ENCODE assay signal across 8 cellular contexts in the genomic region with DNA sequence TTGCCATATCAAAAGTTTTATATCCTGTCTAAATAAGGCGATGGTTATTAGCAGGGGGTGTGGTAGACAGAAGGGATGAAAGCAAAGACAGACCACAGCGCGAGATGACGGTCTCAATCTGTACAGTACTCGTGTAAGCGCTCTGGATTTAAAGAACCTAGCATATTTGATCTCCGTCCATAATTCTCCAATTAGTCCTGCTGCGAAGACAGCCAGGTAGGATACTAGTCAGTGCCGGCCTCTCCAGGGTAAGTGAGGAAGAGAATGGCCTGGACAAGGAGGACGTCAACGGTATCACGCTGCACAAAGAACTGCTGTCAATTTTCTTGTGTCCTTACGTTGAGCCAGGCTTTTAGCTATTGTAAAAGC. TPM values are rescaled to one million over a fixed set of nuclear protein-coding genes. Genes with fewer than 3 reads are reported as not detected.
DNase-seq lines count a peak whose midpoint lies in the region; ATAC-seq and TF ChIP-seq lines count a peak whose summit lies in the region.

No MANE protein-coding gene starts in this region.

- peaks cover 6 to 7% of the 10 kb centered on the region in 2 donors for H3K36me3 Mint-ChIP-seq in stimulated activated naive B cell treated with anti-CD40 and anti-IgM and Interleukin-4, amounts not matched to agents 10 μg/mL and 1 μg/mL and 100 μg/mL, for 72 hours
- H3K36me3 Mint-ChIP-seq in T-helper 17 cell (ENCODE audit: low read depth), result no peaks in the 10 kb centered on the region

- no peaks in the 10 kb centered on the region for H3K9me3 ChIP-seq in SU-DHL-6 (ENCODE audit: insufficient read depth, low read length)
- no peaks in the 10 kb centered on the region for H3K9me3 ChIP-seq in T-helper 17 cell (ENCODE audit: control insufficient read depth, low read length, poor library complexity, severe bottlenecking)

- peak overlapping the region; percentile 64 for H2AFZ ChIP-seq in SU-DHL-6 (ENCODE audit: low read depth, low read length, severe bottlenecking)

- H4K20me1 ChIP-seq in SU-DHL-6 (ENCODE audit: low read depth, low read length), result no peaks in the 10 kb centered on the region

- peak overlapping the region; percentile 99 for H3K4me2 ChIP-seq in SU-DHL-6 (ENCODE audit: low read depth, low read length, poor library complexity, severe bottlenecking)

- no peaks in the 10 kb centered on the region for H3K27me3 ChIP-seq in SU-DHL-6 (ENCODE audit: low read length)

- H3K27me3 Mint-ChIP-seq in stimulated activated naive B cell treated with anti-CD40 and anti-IgM and Interleukin-4, amounts not matched to agents 10 μg/mL and 1 μg/mL and 100 μg/mL, for 72 hours, result no peaks in the 10 kb centered on the region
- no peaks in the 10 kb centered on the region for H3K27me3 Mint-ChIP-seq in T-helper 17 cell

- peak overlapping the region; percentile 91 for H3K9ac ChIP-seq in SU-DHL-6 (ENCODE audit: low read length)

- peak overlapping the region; percentile 96 for H3K4me3 ChIP-seq in AG10803 (ENCODE audit: low read length)
- peak overlapping the region; percentile 72 for H3K4me3 ChIP-seq in GM12875 (ENCODE audit: low read depth, low read length)
- peak overlapping the region; percentile 94 for H3K4me3 ChIP-seq in SU-DHL-6 (ENCODE audit: insufficient read depth, low read length, poor library complexity, severe bottlenecking)

- ATAC-seq in HG03159 (IDR thresholded peaks at IDR 0.05; ENCODE audit: unreplicated experiment) (peak; percentile 17), T-helper 17 cell (no peak)
- ATAC-seq in stimulated activated naive B cell treated with anti-CD40 and anti-IgM and Interleukin-4, amounts not matched to agents 10 μg/mL and 1 μg/mL and 100 μg/mL, for 72 hours (replicated peaks), result peak; percentile 2 to 16

- peak overlapping the region; percentile 91 for H3K27ac ChIP-seq in SU-DHL-6 (ENCODE audit: low read depth, low read length)

- H3K4me1 Mint-ChIP-seq in stimulated activated naive B cell treated with anti-CD40 and anti-IgM and Interleukin-4, amounts not matched to agents 10 μg/mL and 1 μg/mL and 100 μg/mL, for 72 hours, result no peaks in the 10 kb centered on the region
- H3K4me1 Mint-ChIP-seq in T-helper 17 cell, result no peaks in the 10 kb centered on the region

- DNase-seq in AG10803 (ENCODE audit: low read depth), result peak; percentile 1
- DNase-seq in glomerular visceral epithelial cell (ENCODE audit: extremely low spot score), result peak; percentile 19
- peak; percentile 4 for DNase-seq in stimulated activated naive B cell treated with anti-CD40 and anti-IgM and Interleukin-4, amounts not matched to agents 10 μg/mL and 1 μg/mL and 100 μg/mL, for 72 hours
- no peak for DNase-seq in mesenteric fat pad (ENCODE audit: low spot score)
- DNase-seq in T-helper 17 cell, result no peak

- peaks cover 16% of the 10 kb centered on the region; the same call in 1 of the 2 replicates for H3F3A ChIP-seq in SU-DHL-6 (ENCODE audit: insufficient read depth)

- no peak overlapping the region for H3K27ac Mint-ChIP-seq in stimulated activated naive B cell treated with anti-CD40 and anti-IgM and Interleukin-4, amounts not matched to agents 10 μg/mL and 1 μg/mL and 100 μg/mL, for 72 hours
- H3K27ac Mint-ChIP-seq in T-helper 17 cell, result no peak overlapping the region

- no peaks in the 10 kb centered on the region for H3K9me2 ChIP-seq in SU-DHL-6 (replicated peaks; ENCODE audit: insufficient read depth, low read length)

- H3K79me2 ChIP-seq in SU-DHL-6 (ENCODE audit: insufficient read depth, low read length), result peaks cover 37% of the 10 kb centered on the region

- H3K36me3 ChIP-seq in SU-DHL-6 (ENCODE audit: low read length), result peaks cover 25% of the 10 kb centered on the region

- no peak overlapping the region for H3K4me3 Mint-ChIP-seq in stimulated activated naive B cell treated with anti-CD40 and anti-IgM and Interleukin-4, amounts not matched to agents 10 μg/mL and 1 μg/mL and 100 μg/mL, for 72 hours
- H3K4me3 Mint-ChIP-seq in T-helper 17 cell, result no peak overlapping the region

- no peak for TF ChIP-seq CTCF in AG10803 (conservative IDR thresholded peaks at IDR 0.05; ENCODE audit: low read length)
- no peak for TF ChIP-seq CTCF in GM12875 (IDR thresholded peaks at IDR 0.05; ENCODE audit: borderline replicate concordance, insufficient read depth, low read depth, low read length)
- no peak for TF ChIP-seq CTCF in SU-DHL-6 (IDR thresholded peaks at IDR 0.05; ENCODE audit: insufficient read depth, low read length, poor library complexity, severe bottlenecking)

- no peaks in the 10 kb centered on the region for H3K9me3 Mint-ChIP-seq in stimulated activated naive B cell treated with anti-CD40 and anti-IgM and Interleukin-4, amounts not matched to agents 10 μg/mL and 1 μg/mL and 100 μg/mL, for 72 hours

RNA-seq across cellular contexts. Expression of a gene that starts 0.7 kb away (rescaled TPM):
- 0.32 TPM for total RNA-seq in mesenteric fat pad
- total RNA-seq in T-helper 17 cell, result 1 to 10 TPM; 1.0 to 1.5 TPM

Comparison
In these comparisons a context has a peak if more than half of its experiments do, and no peak if none do; other contexts are left out.
1. DNase-seq: peak in AG10803 (single experiment), glomerular visceral epithelial cell (single experiment) and stimulated activated naive B cell treated with anti-CD40 and anti-IgM and Interleukin-4, amounts not matched to agents 10 μg/mL and 1 μg/mL and 100 μg/mL, for 72 hours (single experiment); none in mesenteric fat pad (single experiment) and T-helper 17 cell (0 of 3).
2. Peak in every context shown above with its lines, with median percentiles within 50 percentile points of each other: H3K4me3 ChIP-seq.